ENCODE assay signal across 21 cellular contexts in the genomic region with DNA sequence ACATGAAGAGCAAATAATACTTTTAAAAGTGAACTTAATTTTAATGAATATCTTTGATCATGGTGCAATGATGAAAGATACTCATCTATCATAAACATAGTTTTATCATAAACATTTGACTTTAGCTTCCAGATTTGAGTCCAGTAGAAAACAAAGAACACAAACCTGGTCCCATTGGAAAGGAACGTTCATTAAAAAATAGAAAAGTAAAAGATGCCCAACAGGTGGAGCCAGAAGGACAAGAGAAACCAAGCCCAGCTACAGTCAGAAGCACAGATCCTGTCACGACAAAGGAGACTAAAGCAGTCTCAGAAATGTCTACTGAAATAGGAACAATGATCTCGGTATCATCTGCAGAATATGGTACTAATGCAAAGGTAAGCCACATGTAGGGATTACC. TPM values are rescaled to one million over a fixed set of nuclear protein-coding genes. Genes with fewer than 3 reads are reported as not detected.
DNase-seq lines count a peak whose midpoint lies in the region; ATAC-seq, FAIRE-seq and TF ChIP-seq lines count a peak whose summit lies in the region.
"Had no signal": no experiment of that assay in that cellular context is flagged by ENCODE, and none has a peak within 500 bp of the region (broad histone marks: within the 10 kb centered on the region; RNA-seq: fewer than 3 reads in every experiment).

No MANE protein-coding gene starts in this region.

- H3K9me3 Mint-ChIP-seq in T-helper 2 cell treated with Interferon-gamma antibody and Interleukin-4, amounts not matched to agents 5 μg/mL and 100 μg/mL, for 36 hours, result no peaks in the 10 kb centered on the region
- H3K9me3 Mint-ChIP-seq: activated naive CD8-positive, alpha-beta T cell treated with anti-CD3 and anti-CD28 coated beads for 36 hours; immature natural killer cell had no signal

- no peak for FAIRE-seq in endothelial cell of umbilical vein (lab: Jason Lieb, UNC)

- H3K79me2 ChIP-seq in SK-N-SH (ENCODE audit: insufficient read depth) (peaks cover 21% of the 10 kb centered on the region; the same call in 1 of the 2 replicates), OCI-LY1 (ENCODE audit: insufficient read depth, low read length) (no peaks in the 10 kb centered on the region; the same call in 1 of the 2 replicates), endothelial cell of umbilical vein (ENCODE audit: control insufficient read depth, insufficient read depth, low read length) (peaks cover 8% of the 10 kb centered on the region)

- no peak for ATAC-seq in SK-N-SH treated with all-trans-retinoic acid at 6 μM for 48 hours
- no peak for ATAC-seq in HG02588 (IDR thresholded peaks at IDR 0.05; ENCODE audit: unreplicated experiment)
- ATAC-seq: right cardiac atrium had no signal

- H2AFZ ChIP-seq in SK-N-SH (ENCODE audit: low read depth) (no peak overlapping the region), OCI-LY1 (ENCODE audit: low read length) (no peak overlapping the region), endothelial cell of umbilical vein (ENCODE audit: low read depth, low read length) (no peak overlapping the region)

- no peak overlapping the region for H3K27ac ChIP-seq in SK-N-SH (ENCODE audit: low read depth in 2 of 2, low read length in 1 of 2)
- H3K27ac ChIP-seq in OCI-LY1 (ENCODE audit: low read depth, low read length, poor library complexity, severe bottlenecking), result no peak overlapping the region
- H3K27ac ChIP-seq in endothelial cell of umbilical vein (ENCODE audit: insufficient read depth, low read depth, low read length), result no peak overlapping the region
- no peak overlapping the region for H3K27ac ChIP-seq in prostate gland
- H3K27ac ChIP-seq: SK-N-MC, vagina had no signal

- H3K4me1 ChIP-seq in SK-N-SH (ENCODE audit: control insufficient read depth in 1 of 2, insufficient read depth in 2 of 2, low read depth in 1 of 2, low read length in 1 of 2), result no peaks in the 10 kb centered on the region; a peak in 1 of 4 replicates
- no peaks in the 10 kb centered on the region for H3K4me1 ChIP-seq in OCI-LY1 (ENCODE audit: insufficient read depth, low read length, severe bottlenecking)
- H3K4me1 ChIP-seq in endothelial cell of umbilical vein (ENCODE audit: control insufficient read depth, extremely low read depth, insufficient read depth, low read length), result no peaks in the 10 kb centered on the region
- no peaks in the 10 kb centered on the region for H3K4me1 ChIP-seq in prostate gland (replicated peaks)
- H3K4me1 ChIP-seq: HAP-1, vagina had no signal

- H3K9ac ChIP-seq in SK-N-SH, result no peak overlapping the region
- no peak overlapping the region for H3K9ac ChIP-seq in OCI-LY1 (ENCODE audit: low read length)
- H3K9ac ChIP-seq in endothelial cell of umbilical vein (replicated peaks; ENCODE audit: extremely low read depth, insufficient read depth, low read length), result no peak overlapping the region

- TF ChIP-seq POLR2A in endothelial cell of umbilical vein (IDR thresholded peaks at IDR 0.05; ENCODE audit: low read depth, low read length) (no peak), prostate gland (IDR thresholded peaks at IDR 0.05) (no peak)

- peaks cover 28% of the 10 kb centered on the region for H3F3A ChIP-seq in SK-N-SH (replicated peaks; ENCODE audit: insufficient read depth)
- H3F3A ChIP-seq in OCI-LY1 (ENCODE audit: insufficient read depth, low read length), result 0 out of 2 replicates have a peak, but pooled peaks cover under 1% of the 10 kb centered on the region

- H3K4me1 Mint-ChIP-seq in T-helper 2 cell treated with Interferon-gamma antibody and Interleukin-4, amounts not matched to agents 5 μg/mL and 100 μg/mL, for 36 hours (ENCODE audit: low read depth), result peaks cover 4% of the 10 kb centered on the region
- H3K4me1 Mint-ChIP-seq: immature natural killer cell had no signal

- peak; percentile 28; the same call in 1 of the 2 replicates for TF ChIP-seq CTCF in SK-N-SH (IDR thresholded peaks at IDR 0.05)
- peak; percentile 17; the same call in 1 of the 2 replicates for TF ChIP-seq CTCF in OCI-LY1 (IDR thresholded peaks at IDR 0.05; ENCODE audit: low read length)
- TF ChIP-seq CTCF in endothelial cell of umbilical vein (IDR thresholded peaks at IDR 0.05; ENCODE audit: extremely low read depth in 1 of 2, insufficient read depth in 1 of 2, low read depth in 1 of 2, low read length in 2 of 2), result peak in 1 of 2 donors; percentile 2
- TF ChIP-seq CTCF in prostate gland (IDR thresholded peaks at IDR 0.05), result peak in 2 of 4 experiments; percentile 18 to 26

- POLR2A ChIA-PET in SK-N-SH (lab: Yijun Ruan, JAX) (no interaction called here), endothelial cell of umbilical vein (lab: Charles Lee) (no interaction called here)

- no peak overlapping the region for H3K27ac Mint-ChIP-seq in T-helper 2 cell treated with Interferon-gamma antibody and Interleukin-4, amounts not matched to agents 5 μg/mL and 100 μg/mL, for 36 hours
- H3K27ac Mint-ChIP-seq: activated naive CD8-positive, alpha-beta T cell treated with anti-CD3 and anti-CD28 coated beads for 36 hours had no signal

- TSS peak; percentile 69 for BruUV-seq in endothelial cell of umbilical vein (replicated peaks; lab: Mats Ljungman, UMichigan)

- no peak overlapping the region for H3K4me3 Mint-ChIP-seq in T-helper 2 cell treated with Interferon-gamma antibody and Interleukin-4, amounts not matched to agents 5 μg/mL and 100 μg/mL, for 36 hours
- H3K4me3 Mint-ChIP-seq: activated naive CD8-positive, alpha-beta T cell treated with anti-CD3 and anti-CD28 coated beads for 36 hours; immature natural killer cell had no signal

- TF ChIP-seq EP300 in SK-N-SH (IDR thresholded peaks at IDR 0.05; ENCODE audit: borderline replicate concordance in 1 of 2, low read depth in 1 of 2, low read length in 1 of 2), result no peak

- peaks cover 46% of the 10 kb centered on the region for H3K36me3 Mint-ChIP-seq in T-helper 2 cell treated with Interferon-gamma antibody and Interleukin-4, amounts not matched to agents 5 μg/mL and 100 μg/mL, for 36 hours (ENCODE audit: low read depth)

- no peak for TF ChIP-seq RAD21 in SK-N-SH (IDR thresholded peaks at IDR 0.05; ENCODE audit: low read length)

- H3K9me2 ChIP-seq in SK-N-SH (no peaks in the 10 kb centered on the region), OCI-LY1 (ENCODE audit: low read depth, low read length) (no peaks in the 10 kb centered on the region)

- no peaks in the 10 kb centered on the region for H3K9me3 ChIP-seq in SK-N-SH
- H3K9me3 ChIP-seq in OCI-LY1 (ENCODE audit: low read length), result no peaks in the 10 kb centered on the region
- H3K9me3 ChIP-seq in endothelial cell of umbilical vein (replicated peaks; ENCODE audit: control insufficient read depth, insufficient read depth, low read length), result no peaks in the 10 kb centered on the region
- no peaks in the 10 kb centered on the region for H3K9me3 ChIP-seq in prostate gland
- H3K9me3 ChIP-seq: HAP-1, vagina had no signal

- no peak overlapping the region for H3K4me3 ChIP-seq in SK-N-SH (ENCODE audit: low read depth in 2 of 2, low read length in 1 of 2)
- no peak overlapping the region for H3K4me3 ChIP-seq in OCI-LY1 (ENCODE audit: low read depth, low read length, poor library complexity, severe bottlenecking)
- H3K4me3 ChIP-seq in endothelial cell of umbilical vein (replicated peaks in 1 of 3; ENCODE audit: insufficient read depth in 1 of 3, low read depth in 1 of 3, low read length in 3 of 3), result no peak overlapping the region
- H3K4me3 ChIP-seq in prostate gland, result no peak overlapping the region
- H3K4me3 ChIP-seq: HAP-1, SK-N-MC, vagina had no signal

- intact Hi-C loops in endothelial cell of umbilical vein (cut with micrococcal nuclease), result loop anchor here (10.0 kb wide), 1 partner anchor 148 kb away; no protein-coding TSS in a partner anchor
- intact Hi-C loops in prostate gland (cut with DNase I), result no loop called here

- no peak overlapping the region for H3K4me2 ChIP-seq in SK-N-SH
- H3K4me2 ChIP-seq in OCI-LY1 (ENCODE audit: low read length), result no peak overlapping the region
- H3K4me2 ChIP-seq in endothelial cell of umbilical vein (ENCODE audit: insufficient read depth, low read length), result no peak overlapping the region

- peaks cover 91 to 96% of the 10 kb centered on the region in 2 experiments for H3K36me3 ChIP-seq in SK-N-SH (replicated peaks in 1 of 2; ENCODE audit: control insufficient read depth in 1 of 2, insufficient read depth in 2 of 2, low read length in 1 of 2)
- H3K36me3 ChIP-seq in OCI-LY1 (ENCODE audit: insufficient read depth, low read length), result peaks cover 95% of the 10 kb centered on the region
- peaks cover 21 to 34% of the 10 kb centered on the region in 2 experiments for H3K36me3 ChIP-seq in endothelial cell of umbilical vein (ENCODE audit: control insufficient read depth in 2 of 2, extremely low read depth in 1 of 2, insufficient read depth in 2 of 2, low read length in 2 of 2)
- no peaks in the 10 kb centered on the region for H3K36me3 ChIP-seq in prostate gland

- H4K20me1 ChIP-seq in SK-N-SH (ENCODE audit: insufficient read depth), result no peaks in the 10 kb centered on the region
- H4K20me1 ChIP-seq in OCI-LY1 (ENCODE audit: insufficient read depth, low read length), result no peaks in the 10 kb centered on the region
- no peaks in the 10 kb centered on the region for H4K20me1 ChIP-seq in endothelial cell of umbilical vein (replicated peaks; ENCODE audit: control insufficient read depth, extremely low read depth, insufficient read depth, low read length)

- H3K27me3 ChIP-seq in SK-N-SH (ENCODE audit: insufficient read depth), result no peaks in the 10 kb centered on the region
- H3K27me3 ChIP-seq in OCI-LY1 (ENCODE audit: insufficient read depth, low read length), result no peaks in the 10 kb centered on the region
- H3K27me3 ChIP-seq in endothelial cell of umbilical vein (ENCODE audit: control insufficient read depth in 2 of 2, insufficient read depth in 2 of 2, low read length in 2 of 2), result no peaks in the 10 kb centered on the region
- H3K27me3 ChIP-seq in prostate gland (replicated peaks; ENCODE audit: insufficient read depth), result no peaks in the 10 kb centered on the region
- H3K27me3 ChIP-seq: vagina had no signal

- CTCF ChIA-PET in SK-N-SH (lab: Yijun Ruan, JAX) (no interaction called here), endothelial cell of umbilical vein (lab: Charles Lee) (interaction anchor here (0.7 to 1.4 kb wide), 3 partner anchors 81 to 417 kb away, joined by 3 read pairs; partner anchors contain the start of gene PRRC2C)

- dilution Hi-C loops in endothelial cell of umbilical vein (cut with MboI; ENCODE audit: extremely low pct_ligation_motif_present, low sequenced_read_pairs), result no loop called here

- WGBS in SK-N-SH (ENCODE audit: low lambda C conversion rate), result 67% methylated on average over 3 of the region's 3 CpGs
- WGBS in prostate gland, result 30% methylated on average over 3 of the region's 3 CpGs

- H3K27me3 Mint-ChIP-seq in T-helper 2 cell treated with Interferon-gamma antibody and Interleukin-4, amounts not matched to agents 5 μg/mL and 100 μg/mL, for 36 hours (ENCODE audit: low read depth), result no peaks in the 10 kb centered on the region
- H3K27me3 Mint-ChIP-seq: activated naive CD8-positive, alpha-beta T cell treated with anti-CD3 and anti-CD28 coated beads for 36 hours had no signal

- no peaks in the 10 kb centered on the region for H3K9me1 ChIP-seq in endothelial cell of umbilical vein (replicated peaks; ENCODE audit: control insufficient read depth, extremely low read depth, insufficient read depth, low read length)

- DNase-seq in SK-N-SH, result no peak
- no peak for DNase-seq in endothelial cell of umbilical vein (ENCODE audit: low read depth, low spot score)
- peak; percentile 21 for DNase-seq in prostate gland (ENCODE audit: low spot score)
- DNase-seq in NAMALWA (ENCODE audit: low spot score), result no peak
- no peak for DNase-seq in T-helper 2 cell treated with Interferon-gamma antibody and Interleukin-4, amounts not matched to agents 5 μg/mL and 100 μg/mL, for 36 hours (ENCODE audit: low spot score)
- DNase-seq: activated CD4-positive, CD25-positive, alpha-beta regulatory T cell; activated naive CD8-positive, alpha-beta T cell treated with anti-CD3 and anti-CD28 coated beads for 36 hours; AML-193; DND-41; immature natural killer cell; NCI-H1092; NCI-H774; right cardiac atrium; stimulated activated CD4-positive, alpha-beta T cell treated with anti-CD3 and anti-CD28 coated beads, Interleukin-4, amount 100 ng/mL, for 4 hours; stimulated activated naive CD4-positive, alpha-beta T cell treated with Interleukin-2 at 50 U/mL for 16 hours had no signal

RNA-seq across cellular contexts. Expression of gene MYOCOS, which starts 55.6 kb away (rescaled TPM):
- polyA plus RNA-seq in SK-N-SH (2012; rRNA removed) (not detected in 2 replicates), endothelial cell of umbilical vein (not detected in 2 replicates)
- polyA plus RNA-seq in SK-N-SH (2012; cell fraction: cytosol; rRNA removed), result not detected in 2 replicates
- polyA plus RNA-seq in SK-N-SH (2012; cell fraction: nucleus; rRNA removed), result 0.02 TPM in 1 of 2 replicates, not detected in the other
- total RNA-seq in endothelial cell of umbilical vein (not detected in 2 replicates), prostate gland (not detected)
- not detected in 2 replicates for polyA plus RNA-seq in endothelial cell of umbilical vein (2011; cell fraction: cytosol; rRNA removed)
- 0.08 and 0.09 TPM in 2 replicates for polyA plus RNA-seq in endothelial cell of umbilical vein (2011; cell fraction: nucleus; rRNA removed)
- not detected in 2 replicates for polyA plus RNA-seq in endothelial cell of umbilical vein (2012)
- polyA minus RNA-seq in endothelial cell of umbilical vein, result 0.11 TPM in 1 of 2 replicates, not detected in the other
- not detected for polyA minus RNA-seq in endothelial cell of umbilical vein (2011; cell fraction: cytosol; rRNA and poly(A)+ RNA removed)
- 0.87 TPM in 1 of 2 replicates, not detected in the other for polyA minus RNA-seq in endothelial cell of umbilical vein (2011; cell fraction: nucleus; rRNA and poly(A)+ RNA removed)
- total RNA-seq: right cardiac atrium, vagina had no signal
- polyA plus RNA-seq: immature natural killer cell had no signal
